ENCODE assay signal across 16 cellular contexts in genomic region chr11:113841691-113842090, GRCh38. TPM values are rescaled to one million over a fixed set of nuclear protein-coding genes. Genes with fewer than 3 reads are reported as not detected.
DNase-seq lines count a peak whose midpoint lies in the region; ATAC-seq and TF ChIP-seq lines count a peak whose summit lies in the region.
"Had no signal": no experiment of that assay in that cellular context is flagged by ENCODE, and none has a peak within 500 bp of the region (broad histone marks: within the 10 kb centered on the region; RNA-seq: fewer than 3 reads in every experiment).

No MANE protein-coding gene starts in this region.

- TF ChIP-seq CTCF in WTC11 (IDR thresholded peaks at IDR 0.05) (no peak), nephron progenitor cell (IDR thresholded peaks at IDR 0.05) (no peak)

- H3K4me1 Mint-ChIP-seq in activated naive CD4-positive, alpha-beta T cell treated with anti-CD3 and anti-CD28 coated beads, Interleukin-2, amount 50 U/mL, for 24 hours: peaks cover 5% of the 10 kb centered on the region
- peaks cover 9% of the 10 kb centered on the region for H3K4me1 Mint-ChIP-seq in WTC11
- peaks cover 5% of the 10 kb centered on the region for H3K4me1 Mint-ChIP-seq in nephron progenitor cell

- CTCF ChIA-PET in WTC11 (lab: Charles Lee): interaction anchor here (1.8 kb wide), 1 partner anchor 35 kb away, joined by 6 read pairs; no protein-coding TSS in a partner anchor

- peaks cover 9% of the 10 kb centered on the region for H3K36me3 Mint-ChIP-seq in activated naive CD4-positive, alpha-beta T cell treated with anti-CD3 and anti-CD28 coated beads, Interleukin-2, amount 50 U/mL, for 24 hours
- H3K36me3 Mint-ChIP-seq in WTC11: peaks cover 47% of the 10 kb centered on the region
- H3K36me3 Mint-ChIP-seq in nephron progenitor cell (ENCODE audit: low read depth): peaks cover 50% of the 10 kb centered on the region

- no peaks in the 10 kb centered on the region for H3K9me3 Mint-ChIP-seq in activated naive CD4-positive, alpha-beta T cell treated with anti-CD3 and anti-CD28 coated beads, Interleukin-2, amount 50 U/mL, for 24 hours
- H3K9me3 Mint-ChIP-seq in WTC11 (no peaks in the 10 kb centered on the region), nephron progenitor cell (no peaks in the 10 kb centered on the region)
- H3K9me3 Mint-ChIP-seq: neural crest cell, T-cell had no signal

- POLR2A ChIA-PET in WTC11 (lab: Charles Lee): no interaction called here

- no peak for DNase-seq in activated naive CD4-positive, alpha-beta T cell (lab: John Stamatoyannopoulos, UW)
- DNase-seq in WTC11 (ENCODE audit: low spot score) (no peak), nephron progenitor cell (no peak), NAMALWA (ENCODE audit: low spot score) (no peak), SIG-M5 treated with dmso at 0.1 percent for 504 hours (lab: John Stamatoyannopoulos, UW; ENCODE audit: unreplicated experiment) (no peak)
- DNase-seq: aorta, mammary epithelial cell, MG63, NCI-H1930, NCI-H524 treated with DMSO at 0.1 percent for 48 hours, retina, T-cell had no signal

- no peaks in the 10 kb centered on the region for H3K27me3 Mint-ChIP-seq in activated naive CD4-positive, alpha-beta T cell treated with anti-CD3 and anti-CD28 coated beads, Interleukin-2, amount 50 U/mL, for 24 hours
- no peaks in the 10 kb centered on the region for H3K27me3 Mint-ChIP-seq in WTC11 (ENCODE audit: low read depth)
- H3K27me3 Mint-ChIP-seq in nephron progenitor cell (ENCODE audit: low read depth, poor library complexity): no peaks in the 10 kb centered on the region
- H3K27me3 Mint-ChIP-seq: T-cell had no signal

- peak; percentile 37 for ATAC-seq in HG02884 (IDR thresholded peaks at IDR 0.05; ENCODE audit: unreplicated experiment)
- ATAC-seq in WTC11: no peak
- ATAC-seq in GM18870 (IDR thresholded peaks at IDR 0.05; ENCODE audit: unreplicated experiment): no peak
- ATAC-seq: T-cell had no signal

- no peak overlapping the region for H3K4me3 Mint-ChIP-seq in activated naive CD4-positive, alpha-beta T cell treated with anti-CD3 and anti-CD28 coated beads, Interleukin-2, amount 50 U/mL, for 24 hours
- H3K4me3 Mint-ChIP-seq in WTC11 (no peak overlapping the region), nephron progenitor cell (no peak overlapping the region)
- H3K4me3 Mint-ChIP-seq: neural crest cell had no signal

- peak overlapping the region; percentile 15 for H3K27ac Mint-ChIP-seq in activated naive CD4-positive, alpha-beta T cell treated with anti-CD3 and anti-CD28 coated beads, Interleukin-2, amount 50 U/mL, for 24 hours
- H3K27ac Mint-ChIP-seq in WTC11 (peak overlapping the region; percentile 23), nephron progenitor cell (peak overlapping the region; percentile 1)
- H3K27ac Mint-ChIP-seq: T-cell had no signal

TF ChIP-seq in WTC11, 78 proteins besides CTCF, POLR2A, EP300 and RAD21:
- no peak for TF ChIP-seq AR (CRISPR knock-in tag; IDR thresholded peaks at IDR 0.05)
- TF ChIP-seq GABPB1 (CRISPR knock-in tag; IDR thresholded peaks at IDR 0.05): no peak
- TF ChIP-seq, protein P1, sequence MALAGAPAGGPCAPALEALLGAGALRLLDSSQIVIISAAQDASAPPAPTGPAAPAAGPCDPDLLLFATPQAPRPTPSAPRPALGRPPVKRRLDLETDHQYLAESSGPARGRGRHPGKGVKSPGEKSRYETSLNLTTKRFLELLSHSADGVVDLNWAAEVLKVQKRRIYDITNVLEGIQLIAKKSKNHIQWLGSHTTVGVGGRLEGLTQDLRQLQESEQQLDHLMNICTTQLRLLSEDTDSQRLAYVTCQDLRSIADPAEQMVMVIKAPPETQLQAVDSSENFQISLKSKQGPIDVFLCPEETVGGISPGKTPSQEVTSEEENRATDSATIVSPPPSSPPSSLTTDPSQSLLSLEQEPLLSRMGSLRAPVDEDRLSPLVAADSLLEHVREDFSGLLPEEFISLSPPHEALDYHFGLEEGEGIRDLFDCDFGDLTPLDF (CRISPR knock-in tag; IDR thresholded peaks at IDR 0.05): no peak
- TF ChIP-seq SMAD4 (CRISPR knock-in tag; IDR thresholded peaks at IDR 0.05): no peak
- TF ChIP-seq, protein P2, sequence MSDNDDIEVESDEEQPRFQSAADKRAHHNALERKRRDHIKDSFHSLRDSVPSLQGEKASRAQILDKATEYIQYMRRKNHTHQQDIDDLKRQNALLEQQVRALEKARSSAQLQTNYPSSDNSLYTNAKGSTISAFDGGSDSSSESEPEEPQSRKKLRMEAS (CRISPR knock-in tag; IDR thresholded peaks at IDR 0.05): no peak
- TF ChIP-seq SOX15 (CRISPR knock-in tag; IDR thresholded peaks at IDR 0.05): no peak
- no peak for TF ChIP-seq NFE2L1 (CRISPR knock-in tag; IDR thresholded peaks at IDR 0.05)
- TF ChIP-seq GRHL2 (CRISPR knock-in tag; IDR thresholded peaks at IDR 0.05; ENCODE audit: insufficient replicate concordance, severe bottlenecking): no peak
- TF ChIP-seq FOXK1 (CRISPR knock-in tag; IDR thresholded peaks at IDR 0.05): no peak
- TF ChIP-seq ZMAT4 (CRISPR knock-in tag; IDR thresholded peaks at IDR 0.05): no peak
- no peak for TF ChIP-seq ZNF671 (CRISPR knock-in tag; IDR thresholded peaks at IDR 0.05)
- TF ChIP-seq HMGA2 (CRISPR knock-in tag; IDR thresholded peaks at IDR 0.05): no peak
- no peak for TF ChIP-seq USF2 (CRISPR knock-in tag; IDR thresholded peaks at IDR 0.05)

RNA-seq across cellular contexts. Expression of gene USP28, which starts 33.7 kb away (rescaled TPM):
- 129 to 142 TPM (median 138 TPM) in 3 replicates for total RNA-seq in WTC11 (2021)
